11 cellular contexts compared by ENCODE assay signal in the genomic region with DNA sequence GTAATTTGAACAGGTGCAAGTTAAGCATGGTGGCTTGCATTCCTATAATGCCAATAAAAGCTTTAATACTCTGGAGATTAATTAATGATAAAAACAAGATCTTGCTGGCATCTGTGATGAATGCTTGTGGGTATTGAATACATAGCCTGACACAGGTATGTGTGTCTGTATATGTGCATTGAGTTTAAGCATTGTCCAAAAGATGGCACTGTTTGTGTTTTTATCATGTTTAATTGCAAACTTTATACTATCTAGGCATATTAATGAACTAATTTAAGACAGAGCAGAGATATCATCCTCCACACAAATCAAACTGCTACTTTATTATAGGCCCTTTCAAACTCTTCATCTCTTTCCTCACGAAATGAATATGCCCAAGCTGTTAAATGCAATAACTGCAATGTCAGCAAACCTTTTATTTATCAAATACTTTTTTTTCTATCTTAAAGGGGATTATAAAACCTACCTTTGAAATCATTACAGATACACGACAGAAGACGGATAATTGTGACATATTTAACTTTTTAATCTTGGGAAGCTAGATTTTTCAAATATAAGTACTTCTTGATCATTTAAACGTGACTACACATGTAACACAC.
DNase-seq lines count a peak whose midpoint lies in the region; ATAC-seq and TF ChIP-seq lines count a peak whose summit lies in the region.
"Had no signal": no experiment of that assay in that cellular context is flagged by ENCODE, and none has a peak within 500 bp of the region (broad histone marks: within the 10 kb centered on the region; RNA-seq: fewer than 3 reads in every experiment).

No MANE protein-coding gene starts in this region.

- TF ChIP-seq CTCF in C4-2B (conservative IDR thresholded peaks at IDR 0.05): peak; percentile 51
- peak; percentile 24 for TF ChIP-seq CTCF in hepatocyte (IDR thresholded peaks at IDR 0.05; ENCODE audit: poor library complexity)
- TF ChIP-seq CTCF in Calu3 (IDR thresholded peaks at IDR 0.05; ENCODE audit: unreplicated experiment): no peak

- no peaks in the 10 kb centered on the region for H3K27me3 ChIP-seq in hepatocyte

- H3K79me2 ChIP-seq in hepatocyte: no peaks in the 10 kb centered on the region

- ATAC-seq in HG03196 (IDR thresholded peaks at IDR 0.05; ENCODE audit: unreplicated experiment): no peak
- ATAC-seq: gastroesophageal sphincter had no signal

- no peaks in the 10 kb centered on the region for H3K4me1 Mint-ChIP-seq in Calu3 (ENCODE audit: low read depth, unreplicated experiment)

- H4K20me1 ChIP-seq in hepatocyte (ENCODE audit: insufficient read depth, poor library complexity, severe bottlenecking): no peaks in the 10 kb centered on the region

- BruUV-seq in Calu3 (replicated peaks; lab: Mats Ljungman, UMichigan): no TSS peak

- H3K4me2 ChIP-seq in hepatocyte: no peak overlapping the region

- H3K9me3 ChIP-seq in hepatocyte (ENCODE audit: low read depth): no peaks in the 10 kb centered on the region
- H3K9me3 ChIP-seq: gastroesophageal sphincter, MG63 had no signal

- no peaks in the 10 kb centered on the region for H3K36me3 ChIP-seq in hepatocyte (replicated peaks; ENCODE audit: insufficient read depth, low read depth)
- H3K36me3 ChIP-seq: gastroesophageal sphincter, MG63 had no signal

- H3K4me3 ChIP-seq in hepatocyte: no peak overlapping the region
- H3K4me3 ChIP-seq: gastroesophageal sphincter, MG63 had no signal

- TF ChIP-seq RAD21 in Ishikawa (IDR thresholded peaks at IDR 0.05; ENCODE audit: low read depth): peak; percentile 10; the same call in 1 of the 2 replicates

- H3K4me3 Mint-ChIP-seq in Calu3 (ENCODE audit: low read depth, unreplicated experiment): no peak overlapping the region

- H3K27ac ChIP-seq in C4-2B (no peak overlapping the region), hepatocyte (no peak overlapping the region)
- H3K27ac ChIP-seq: gastroesophageal sphincter had no signal

- H3K4me1 ChIP-seq in hepatocyte (ENCODE audit: insufficient read depth): peaks cover 7% of the 10 kb centered on the region
- H3K4me1 ChIP-seq: gastroesophageal sphincter had no signal

- DNase-seq in amniotic epithelial cell (ENCODE audit: low read depth) (peak; percentile 50), hepatocyte (ENCODE audit: low spot score) (no peak), Calu3 (no peak), GM19238 (ENCODE audit: insufficient read length, low spot score) (no peak)
- no peak for DNase-seq in central memory CD4-positive, alpha-beta T cell
- DNase-seq: MG63; stimulated activated CD4-positive, alpha-beta T cell treated with anti-CD3 and anti-CD28 coated beads, Interleukin-4, amount 100 ng/mL, for 1 hour had no signal

- H3K27me3 Mint-ChIP-seq in Calu3 (ENCODE audit: unreplicated experiment): peaks cover 72% of the 10 kb centered on the region

- no peak for TF ChIP-seq EP300 in Ishikawa (IDR thresholded peaks at IDR 0.05; ENCODE audit: borderline replicate concordance)

- H3K9me3 Mint-ChIP-seq in Calu3 (ENCODE audit: low read depth, unreplicated experiment): no peaks in the 10 kb centered on the region

- intact Hi-C loops in Calu3 (cut with micrococcal nuclease; ENCODE audit: unreplicated experiment): no loop called here

- CTCF ChIA-PET in Calu3 (lab: Charles Lee): interaction anchor here (1.4 kb wide), 1 partner anchor 9 kb away, joined by 3 read pairs; no protein-coding TSS in a partner anchor

- H3K9me2 ChIP-seq in hepatocyte (replicated peaks; ENCODE audit: insufficient read depth): no peaks in the 10 kb centered on the region

- no peaks in the 10 kb centered on the region for H3K36me3 Mint-ChIP-seq in Calu3 (ENCODE audit: insufficient read depth, unreplicated experiment)

- no peak overlapping the region for H3K27ac Mint-ChIP-seq in Calu3 (ENCODE audit: unreplicated experiment)

- 89% methylated on average over 4 of the region's 4 CpGs for WGBS in hepatocyte (ENCODE audit: low lambda C conversion rate, missing lambda C conversion rate)

- no peak overlapping the region for H2AFZ ChIP-seq in hepatocyte

TF ChIP-seq in Ishikawa, 13 proteins besides CTCF, POLR2A, EP300 and RAD21:
- TF ChIP-seq FOXM1 (IDR thresholded peaks at IDR 0.05; ENCODE audit: borderline replicate concordance, low read depth) (no peak), TCF12 (IDR thresholded peaks at IDR 0.05; ENCODE audit: low read depth) (no peak), ZBTB7A (IDR thresholded peaks at IDR 0.05; ENCODE audit: low read depth) (no peak), TEAD4 (IDR thresholded peaks at IDR 0.05) (no peak), YY1 (IDR thresholded peaks at IDR 0.05; ENCODE audit: low read depth) (no peak), CEBPB (IDR thresholded peaks at IDR 0.05) (no peak), EGR1 (IDR thresholded peaks at IDR 0.05) (no peak), NFIC (IDR thresholded peaks at IDR 0.05) (no peak), TAF1 (IDR thresholded peaks at IDR 0.05; ENCODE audit: low read depth) (no peak), CREB1 (IDR thresholded peaks at IDR 0.05; ENCODE audit: low read depth) (no peak)
- TF ChIP-seq, protein P1, sequence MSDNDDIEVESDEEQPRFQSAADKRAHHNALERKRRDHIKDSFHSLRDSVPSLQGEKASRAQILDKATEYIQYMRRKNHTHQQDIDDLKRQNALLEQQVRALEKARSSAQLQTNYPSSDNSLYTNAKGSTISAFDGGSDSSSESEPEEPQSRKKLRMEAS (IDR thresholded peaks at IDR 0.05): no peak
- TF ChIP-seq, protein P2, sequence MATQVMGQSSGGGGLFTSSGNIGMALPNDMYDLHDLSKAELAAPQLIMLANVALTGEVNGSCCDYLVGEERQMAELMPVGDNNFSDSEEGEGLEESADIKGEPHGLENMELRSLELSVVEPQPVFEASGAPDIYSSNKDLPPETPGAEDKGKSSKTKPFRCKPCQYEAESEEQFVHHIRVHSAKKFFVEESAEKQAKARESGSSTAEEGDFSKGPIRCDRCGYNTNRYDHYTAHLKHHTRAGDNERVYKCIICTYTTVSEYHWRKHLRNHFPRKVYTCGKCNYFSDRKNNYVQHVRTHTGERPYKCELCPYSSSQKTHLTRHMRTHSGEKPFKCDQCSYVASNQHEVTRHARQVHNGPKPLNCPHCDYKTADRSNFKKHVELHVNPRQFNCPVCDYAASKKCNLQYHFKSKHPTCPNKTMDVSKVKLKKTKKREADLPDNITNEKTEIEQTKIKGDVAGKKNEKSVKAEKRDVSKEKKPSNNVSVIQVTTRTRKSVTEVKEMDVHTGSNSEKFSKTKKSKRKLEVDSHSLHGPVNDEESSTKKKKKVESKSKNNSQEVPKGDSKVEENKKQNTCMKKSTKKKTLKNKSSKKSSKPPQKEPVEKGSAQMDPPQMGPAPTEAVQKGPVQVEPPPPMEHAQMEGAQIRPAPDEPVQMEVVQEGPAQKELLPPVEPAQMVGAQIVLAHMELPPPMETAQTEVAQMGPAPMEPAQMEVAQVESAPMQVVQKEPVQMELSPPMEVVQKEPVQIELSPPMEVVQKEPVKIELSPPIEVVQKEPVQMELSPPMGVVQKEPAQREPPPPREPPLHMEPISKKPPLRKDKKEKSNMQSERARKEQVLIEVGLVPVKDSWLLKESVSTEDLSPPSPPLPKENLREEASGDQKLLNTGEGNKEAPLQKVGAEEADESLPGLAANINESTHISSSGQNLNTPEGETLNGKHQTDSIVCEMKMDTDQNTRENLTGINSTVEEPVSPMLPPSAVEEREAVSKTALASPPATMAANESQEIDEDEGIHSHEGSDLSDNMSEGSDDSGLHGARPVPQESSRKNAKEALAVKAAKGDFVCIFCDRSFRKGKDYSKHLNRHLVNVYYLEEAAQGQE (IDR thresholded peaks at IDR 0.05; ENCODE audit: low read depth): no peak
- TF ChIP-seq, protein P3, sequence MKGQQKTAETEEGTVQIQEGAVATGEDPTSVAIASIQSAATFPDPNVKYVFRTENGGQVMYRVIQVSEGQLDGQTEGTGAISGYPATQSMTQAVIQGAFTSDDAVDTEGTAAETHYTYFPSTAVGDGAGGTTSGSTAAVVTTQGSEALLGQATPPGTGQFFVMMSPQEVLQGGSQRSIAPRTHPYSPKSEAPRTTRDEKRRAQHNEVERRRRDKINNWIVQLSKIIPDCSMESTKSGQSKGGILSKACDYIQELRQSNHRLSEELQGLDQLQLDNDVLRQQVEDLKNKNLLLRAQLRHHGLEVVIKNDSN (IDR thresholded peaks at IDR 0.05): no peak
